ENCODE assay signal across 10 cellular contexts in genomic region chr1:234933475-234933874, GRCh38.
A peak's percentile ranks its signal among the peaks of the same experiment; 100 is the strongest.
DNase-seq lines count a peak whose midpoint lies in the region; ATAC-seq, FAIRE-seq and TF ChIP-seq lines count a peak whose summit lies in the region.
"Had no signal": no experiment of that assay in that cellular context is flagged by ENCODE, and none has a peak within 500 bp of the region (broad histone marks: within the 10 kb centered on the region; RNA-seq: fewer than 3 reads in every experiment).

No MANE protein-coding gene starts in this region.

- H3K4me1 Mint-ChIP-seq in activated T-helper 17 cell treated with anti-CD3 and anti-CD28 coated beads, Interleukin-2, amount 50 U/mL, for 72 hours, result peaks cover 27% of the 10 kb centered on the region

- H3K27me3 Mint-ChIP-seq in activated T-helper 17 cell treated with anti-CD3 and anti-CD28 coated beads, Interleukin-2, amount 50 U/mL, for 72 hours, result peaks cover 3% of the 10 kb centered on the region

- no peak for FAIRE-seq in HTR-8/SVneo (lab: Jason Lieb, UNC)

- H3K9me3 ChIP-seq in uterus, result no peaks in the 10 kb centered on the region
- H3K9me3 ChIP-seq: vagina had no signal

- peak overlapping the region; percentile 91 for H3K27ac Mint-ChIP-seq in activated T-helper 17 cell treated with anti-CD3 and anti-CD28 coated beads, Interleukin-2, amount 50 U/mL, for 72 hours

- H3K9me3 Mint-ChIP-seq in activated T-helper 17 cell treated with anti-CD3 and anti-CD28 coated beads, Interleukin-2, amount 50 U/mL, for 72 hours, result no peaks in the 10 kb centered on the region

- H3K4me3 ChIP-seq in GM12865 (ENCODE audit: low read depth, low read length) (no peak overlapping the region), uterus (no peak overlapping the region)
- H3K4me3 ChIP-seq: vagina had no signal

- TF ChIP-seq CTCF in GM12865 (IDR thresholded peaks at IDR 0.05; ENCODE audit: insufficient read depth, low read depth, low read length, missing control alignments) (no peak), uterus (IDR thresholded peaks at IDR 0.05) (no peak)

- intact Hi-C loops in uterus (cut with DNase I; ENCODE audit: low total_unique reads), result no loop called here

- DNase-seq in GM12865 (ENCODE audit: low read depth) (peak; percentile 88), medulla oblongata (ENCODE audit: extremely low spot score) (peak; percentile 69), HTR-8/SVneo (ENCODE audit: insufficient read length, low spot score) (no peak), uterus (no peak), amniotic stem cell (lab: John Stamatoyannopoulos, UW) (no peak)

- TF ChIP-seq POLR2A in uterus (IDR thresholded peaks at IDR 0.05), result no peak

- H3K27ac ChIP-seq in uterus, result no peak overlapping the region
- H3K27ac ChIP-seq: KMS-11, vagina had no signal

- no peaks in the 10 kb centered on the region for H3K36me3 ChIP-seq in uterus
- H3K36me3 ChIP-seq: vagina had no signal

- H3K4me1 ChIP-seq in uterus, result no peaks in the 10 kb centered on the region

- H3K36me3 Mint-ChIP-seq in activated T-helper 17 cell treated with anti-CD3 and anti-CD28 coated beads, Interleukin-2, amount 50 U/mL, for 72 hours (ENCODE audit: low read depth), result no peaks in the 10 kb centered on the region

- peak overlapping the region; percentile 63 for H3K4me3 Mint-ChIP-seq in activated T-helper 17 cell treated with anti-CD3 and anti-CD28 coated beads, Interleukin-2, amount 50 U/mL, for 72 hours

- no peaks in the 10 kb centered on the region for H3K27me3 ChIP-seq in uterus
- H3K27me3 ChIP-seq: vagina had no signal

- peak; percentile 84 for ATAC-seq in GM21423 (IDR thresholded peaks at IDR 0.05; ENCODE audit: unreplicated experiment)
- ATAC-seq in HG03575 (IDR thresholded peaks at IDR 0.05; ENCODE audit: extremely low read depth, insufficient number of reproducible peaks, low FRiP score, unreplicated experiment), result peak; percentile 77
- peak; percentile 88 for ATAC-seq in activated T-helper 17 cell treated with anti-CD3 and anti-CD28 coated beads, Interleukin-2, amount 50 U/mL, for 72 hours (replicated peaks)

Comparison
In these comparisons a context has a peak if more than half of its experiments do, and no peak if none do; other contexts are left out.
1. DNase-seq: peak in GM12865 (single experiment) and medulla oblongata (single experiment); none in HTR-8/SVneo (single experiment), uterus (0 of 2) and amniotic stem cell (single experiment).
2. Peak in every context shown above with its lines, with median percentiles within 50 percentile points of each other: ATAC-seq.